Comparison of ENCODE assay signal across 1 cellular context in genomic region chr5:82365744-82366228, GRCh38.
TF ChIP-seq lines count a peak whose summit lies in the region.

No MANE protein-coding gene starts in this region.

TF ChIP-seq in HepG2, 621 proteins besides CTCF, POLR2A, EP300 and RAD21 (continued from another document and continues in another):
- TF ChIP-seq GRHL1 (CRISPR knock-in tag; conservative IDR thresholded peaks at IDR 0.05) (no peak), ZBTB39 (CRISPR knock-in tag; IDR thresholded peaks at IDR 0.05) (no peak), ATF5 (CRISPR knock-in tag; IDR thresholded peaks at IDR 0.05; ENCODE audit: low read depth) (no peak), STAG1 (CRISPR knock-in tag; IDR thresholded peaks at IDR 0.05) (no peak), HNF4A (CRISPR knock-in tag; IDR thresholded peaks at IDR 0.05) (no peak), FOXM1 (CRISPR knock-in tag; IDR thresholded peaks at IDR 0.05) (no peak), SATB2 (CRISPR knock-in tag; IDR thresholded peaks at IDR 0.05) (no peak), ZBTB26 (CRISPR knock-in tag; IDR thresholded peaks at IDR 0.05; ENCODE audit: borderline replicate concordance) (no peak), GPBP1L1 (CRISPR knock-in tag; IDR thresholded peaks at IDR 0.05) (no peak), ZNF562 (CRISPR knock-in tag; IDR thresholded peaks at IDR 0.05; ENCODE audit: borderline replicate concordance) (no peak), ZNF552 (CRISPR knock-in tag; IDR thresholded peaks at IDR 0.05; ENCODE audit: borderline replicate concordance) (no peak), ATF7 (IDR thresholded peaks at IDR 0.05) (peak; percentile 76; the same call in 1 of the 2 replicates), ATF7 (CRISPR knock-in tag; IDR thresholded peaks at IDR 0.05) (peak; percentile 92), ZNF646 (CRISPR knock-in tag; IDR thresholded peaks at IDR 0.05) (no peak), REXO4 (CRISPR knock-in tag; IDR thresholded peaks at IDR 0.05; ENCODE audit: borderline replicate concordance) (no peak), BCL6 (CRISPR knock-in tag; IDR thresholded peaks at IDR 0.05) (peak; percentile 59), ZKSCAN1 (IDR thresholded peaks at IDR 0.05; ENCODE audit: low read length) (no peak), NCOA5 (CRISPR knock-in tag; IDR thresholded peaks at IDR 0.05) (no peak), ZHX2 (IDR thresholded peaks at IDR 0.05; ENCODE audit: low read depth) (no peak), ZHX2 (CRISPR knock-in tag; IDR thresholded peaks at IDR 0.05; ENCODE audit: borderline replicate concordance) (no peak), MYC (CRISPR knock-in tag; IDR thresholded peaks at IDR 0.05; ENCODE audit: borderline replicate concordance) (no peak), ZNF326 (CRISPR knock-in tag; IDR thresholded peaks at IDR 0.05; ENCODE audit: borderline replicate concordance) (no peak), KDM3A (CRISPR knock-in tag; IDR thresholded peaks at IDR 0.05; ENCODE audit: low read depth) (no peak), MXD1 (CRISPR knock-in tag; IDR thresholded peaks at IDR 0.05) (no peak), KLF9 (CRISPR knock-in tag; IDR thresholded peaks at IDR 0.05; ENCODE audit: low read depth) (no peak), PLRG1 (conservative IDR thresholded peaks at IDR 0.05) (no peak), ZNF629 (CRISPR knock-in tag; conservative IDR thresholded peaks at IDR 0.05) (no peak), LRRFIP1 (CRISPR knock-in tag; conservative IDR thresholded peaks at IDR 0.05) (no peak), ELF4 (CRISPR knock-in tag; IDR thresholded peaks at IDR 0.05; ENCODE audit: borderline replicate concordance) (no peak), ARNT2 (CRISPR knock-in tag; IDR thresholded peaks at IDR 0.05; ENCODE audit: low read depth) (no peak), PHF5A (CRISPR knock-in tag; IDR thresholded peaks at IDR 0.05; ENCODE audit: low read depth, unreplicated experiment) (no peak), HNRNPK (IDR thresholded peaks at IDR 0.05; ENCODE audit: low read depth, low read length, poor library complexity, severe bottlenecking) (no peak), HNRNPH1 (optimal IDR thresholded peaks at IDR 0.05; ENCODE audit: low read depth, low read length) (no peak)
